ENCODE assay signal across 2 cellular contexts in the genomic region with DNA sequence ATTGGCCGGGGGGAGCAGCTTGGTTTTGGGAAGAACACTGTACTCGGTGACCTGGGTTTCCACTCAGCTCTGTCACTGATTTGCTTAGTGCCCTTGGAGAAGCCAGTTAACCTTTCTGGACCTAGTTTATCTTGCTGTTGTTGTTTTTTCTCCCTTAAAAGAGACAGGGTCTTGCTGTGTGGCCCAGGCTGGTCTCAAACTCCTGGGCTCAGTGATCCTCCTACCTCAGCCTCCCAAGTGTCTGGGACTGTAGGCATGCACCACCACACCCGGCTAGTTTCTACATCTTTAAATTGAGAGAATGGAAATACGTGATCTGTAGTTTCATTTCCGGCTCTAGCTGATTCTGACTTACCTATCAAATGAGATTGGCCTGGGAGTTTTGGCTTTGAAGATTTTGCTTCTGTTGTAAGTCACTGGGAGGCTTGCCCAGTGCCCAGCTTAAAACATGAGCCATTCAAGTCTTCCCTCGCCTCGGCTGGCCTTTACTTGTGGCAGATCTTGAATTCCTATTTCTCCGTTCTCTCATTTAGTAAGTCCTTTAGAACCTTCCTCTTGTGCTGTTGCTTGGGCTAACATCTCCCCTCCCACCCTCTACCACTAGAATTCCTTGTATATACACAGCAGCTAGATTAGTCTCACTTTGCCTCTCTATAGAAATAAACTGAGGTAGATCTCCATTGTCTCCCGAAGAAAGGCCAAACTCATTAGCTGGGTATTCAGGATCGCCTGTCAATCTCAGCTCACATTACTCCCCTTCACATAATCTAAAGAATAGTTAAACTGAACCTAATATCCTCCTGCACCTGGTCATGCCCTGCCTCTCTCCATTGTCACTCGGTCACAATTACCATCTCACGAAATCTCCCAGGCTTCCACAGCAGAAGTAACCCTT.
TF ChIP-seq lines count a peak whose summit lies in the region.

No MANE protein-coding gene starts in this region.

TF ChIP-seq in IMR-90, 13 proteins besides CTCF, POLR2A, EP300 and RAD21:
- TF ChIP-seq MAFK (IDR thresholded peaks at IDR 0.05; ENCODE audit: low read depth, low read length) (no peak), RCOR1 (IDR thresholded peaks at IDR 0.05; ENCODE audit: insufficient replicate concordance, low read length) (no peak), BHLHE40 (IDR thresholded peaks at IDR 0.05; ENCODE audit: low read depth, low read length) (no peak), MXI1 (IDR thresholded peaks at IDR 0.05; ENCODE audit: borderline replicate concordance, low read depth, low read length) (no peak), CEBPB (IDR thresholded peaks at IDR 0.05; ENCODE audit: low read depth, low read length) (no peak), RFX5 (IDR thresholded peaks at IDR 0.05; ENCODE audit: low read depth, low read length) (no peak), FOS (IDR thresholded peaks at IDR 0.05; ENCODE audit: low read depth, low read length) (no peak), SMC3 (IDR thresholded peaks at IDR 0.05; ENCODE audit: low read depth, low read length) (no peak), MAZ (IDR thresholded peaks at IDR 0.05; ENCODE audit: borderline replicate concordance, low read depth, low read length) (no peak), CHD1 (IDR thresholded peaks at IDR 0.05; ENCODE audit: low read depth, low read length) (no peak), NFE2L2 (IDR thresholded peaks at IDR 0.05; ENCODE audit: low read depth, low read length) (no peak)
- TF ChIP-seq, protein P1, sequence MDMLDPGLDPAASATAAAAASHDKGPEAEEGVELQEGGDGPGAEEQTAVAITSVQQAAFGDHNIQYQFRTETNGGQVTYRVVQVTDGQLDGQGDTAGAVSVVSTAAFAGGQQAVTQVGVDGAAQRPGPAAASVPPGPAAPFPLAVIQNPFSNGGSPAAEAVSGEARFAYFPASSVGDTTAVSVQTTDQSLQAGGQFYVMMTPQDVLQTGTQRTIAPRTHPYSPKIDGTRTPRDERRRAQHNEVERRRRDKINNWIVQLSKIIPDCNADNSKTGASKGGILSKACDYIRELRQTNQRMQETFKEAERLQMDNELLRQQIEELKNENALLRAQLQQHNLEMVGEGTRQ (IDR thresholded peaks at IDR 0.05; ENCODE audit: low read depth, low read length), result no peak
- TF ChIP-seq, protein P2, sequence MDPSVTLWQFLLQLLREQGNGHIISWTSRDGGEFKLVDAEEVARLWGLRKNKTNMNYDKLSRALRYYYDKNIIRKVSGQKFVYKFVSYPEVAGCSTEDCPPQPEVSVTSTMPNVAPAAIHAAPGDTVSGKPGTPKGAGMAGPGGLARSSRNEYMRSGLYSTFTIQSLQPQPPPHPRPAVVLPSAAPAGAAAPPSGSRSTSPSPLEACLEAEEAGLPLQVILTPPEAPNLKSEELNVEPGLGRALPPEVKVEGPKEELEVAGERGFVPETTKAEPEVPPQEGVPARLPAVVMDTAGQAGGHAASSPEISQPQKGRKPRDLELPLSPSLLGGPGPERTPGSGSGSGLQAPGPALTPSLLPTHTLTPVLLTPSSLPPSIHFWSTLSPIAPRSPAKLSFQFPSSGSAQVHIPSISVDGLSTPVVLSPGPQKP (IDR thresholded peaks at IDR 0.05; ENCODE audit: borderline replicate concordance, low read depth, low read length), result no peak

TF ChIP-seq in K562, 482 proteins besides CTCF, POLR2A, EP300 and RAD21:
- no peak for TF ChIP-seq C11orf30 (IDR thresholded peaks at IDR 0.05; ENCODE audit: low read depth)
- no peak for TF ChIP-seq MEF2A (IDR thresholded peaks at IDR 0.05; ENCODE audit: control insufficient read depth, low read depth, low read length)
- TF ChIP-seq ZNF408 (CRISPR knock-in tag; IDR thresholded peaks at IDR 0.05; ENCODE audit: low read depth), result no peak
- TF ChIP-seq FOSL1 (tag; conservative IDR thresholded peaks at IDR 0.05), result no peak
- TF ChIP-seq, protein P3, sequence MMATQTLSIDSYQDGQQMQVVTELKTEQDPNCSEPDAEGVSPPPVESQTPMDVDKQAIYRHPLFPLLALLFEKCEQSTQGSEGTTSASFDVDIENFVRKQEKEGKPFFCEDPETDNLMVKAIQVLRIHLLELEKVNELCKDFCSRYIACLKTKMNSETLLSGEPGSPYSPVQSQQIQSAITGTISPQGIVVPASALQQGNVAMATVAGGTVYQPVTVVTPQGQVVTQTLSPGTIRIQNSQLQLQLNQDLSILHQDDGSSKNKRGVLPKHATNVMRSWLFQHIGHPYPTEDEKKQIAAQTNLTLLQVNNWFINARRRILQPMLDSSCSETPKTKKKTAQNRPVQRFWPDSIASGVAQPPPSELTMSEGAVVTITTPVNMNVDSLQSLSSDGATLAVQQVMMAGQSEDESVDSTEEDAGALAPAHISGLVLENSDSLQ (IDR thresholded peaks at IDR 0.05), result peak; percentile 34; the same call in 1 of the 2 replicates
- no peak for TF ChIP-seq RBM22 (IDR thresholded peaks at IDR 0.05; ENCODE audit: low read depth, low read length, poor library complexity, severe bottlenecking)
- TF ChIP-seq CAMTA2 (CRISPR knock-in tag; conservative IDR thresholded peaks at IDR 0.05), result no peak
- no peak for TF ChIP-seq RBM39 (optimal IDR thresholded peaks at IDR 0.05; ENCODE audit: low read depth, low read length)
